ENCODE assay signal across 20 cellular contexts in genomic region chr2:29446852-29447251, GRCh38.
"Had no signal": no experiment of that assay in that cellular context is flagged by ENCODE, and none has a peak within 500 bp of the region (broad histone marks: within the 10 kb centered on the region; RNA-seq: fewer than 3 reads in every experiment).

No MANE protein-coding gene starts in this region.

- ATAC-seq: activated naive CD4-positive, alpha-beta T cell treated with anti-CD3 and anti-CD28 coated beads, Interleukin-2, amount 50 U/mL, for 72 hours; heart right ventricle; right cardiac atrium; stimulated activated memory B cell treated with anti-CD40 and anti-IgM and Interleukin-4, amounts not matched to agents 10 μg/mL and 1 μg/mL and 100 μg/mL, for 72 hours; WTC11 had no signal

- H3K79me2 ChIP-seq: parathyroid adenoma had no signal

- H3K4me1 ChIP-seq: ascending aorta, parathyroid adenoma had no signal

- H3K9me3 ChIP-seq: ascending aorta, heart right ventricle, stomach, transverse colon had no signal

- H3K9ac ChIP-seq: parathyroid adenoma had no signal

- H3K4me3 ChIP-seq: ascending aorta, heart right ventricle, skin epidermis, stomach, transverse colon had no signal

- H3K36me3 ChIP-seq: ascending aorta, brain microvascular endothelial cell, heart right ventricle, stomach, transverse colon had no signal

- H3K27ac ChIP-seq: ascending aorta, brain microvascular endothelial cell, heart right ventricle, parathyroid adenoma, skin epidermis, stomach, transverse colon had no signal

- H3K27me3 ChIP-seq: ascending aorta, brain microvascular endothelial cell, heart right ventricle, stomach, transverse colon had no signal

- H2AFZ ChIP-seq: parathyroid adenoma had no signal

- DNase-seq: activated T-cell treated with anti-CD3 and anti-CD28 coated beads, Interleukin-2, amount 50 U/mL, for 1 hour; brain microvascular endothelial cell; central memory CD4-positive, alpha-beta T cell; dermis blood vessel endothelial cell; effector CD8-positive, alpha-beta T cell; heart right ventricle; islet precursor cell; left cardiac atrium; nephron progenitor cell; right cardiac atrium; stimulated activated CD4-positive, alpha-beta T cell treated with anti-CD3 and anti-CD28 coated beads, Interleukin-1b, Interleukin-23, amount 100 ng/mL, for 48 hours; stomach; T1000; transverse colon had no signal
